Comparison of ENCODE assay signal across 25 cellular contexts in genomic region chr2:57693965-57694364, GRCh38.
DNase-seq lines count a peak whose midpoint lies in the region; ATAC-seq, FAIRE-seq and TF ChIP-seq lines count a peak whose summit lies in the region.
"Had no signal": no experiment of that assay in that cellular context is flagged by ENCODE, and none has a peak within 500 bp of the region (broad histone marks: within the 10 kb centered on the region; RNA-seq: fewer than 3 reads in every experiment).

No MANE protein-coding gene starts in this region.

- peak overlapping the region in 7 of 11 experiments; percentile 20 to 66 (median 42); a peak in 9 of 22 replicates for H3K4me2 ChIP-seq in BLaER1 treated with 17β-estradiol and CSF1 and Interleukin-3, amounts not matched to agents 10 nM and 100 nM
- H3K4me2 ChIP-seq in GM12878 (ENCODE audit: control insufficient read depth, insufficient read depth) (no peak overlapping the region), PC-3 (ENCODE audit: low read length) (no peak overlapping the region)
- H3K4me2 ChIP-seq: A549 had no signal

- in situ Hi-C loops in GM12878 (cut with MboI), result no loop called here

- ATAC-seq in GM18867 (IDR thresholded peaks at IDR 0.05; ENCODE audit: unreplicated experiment), result peak; percentile 61
- ATAC-seq in HG02798 (IDR thresholded peaks at IDR 0.05; ENCODE audit: poor library complexity, unreplicated experiment), result peak; percentile 34
- ATAC-seq in GM12878, result peak; percentile 87
- ATAC-seq in GM21367 (IDR thresholded peaks at IDR 0.05; ENCODE audit: unreplicated experiment), result no peak
- no peak for ATAC-seq in HG02610 (IDR thresholded peaks at IDR 0.05; ENCODE audit: unreplicated experiment)
- no peak for ATAC-seq in PC-3
- ATAC-seq: A549; CD8-positive, alpha-beta T cell had no signal

- H3F3A ChIP-seq in PC-3 (ENCODE audit: low read length, unreplicated experiment), result no peaks in the 10 kb centered on the region

- POLR2A ChIA-PET in GM12878 (lab: Charles Lee) (no interaction called here), PC-3 (lab: Charles Lee; ENCODE audit: unreplicated experiment) (no interaction called here)

- CTCF ChIA-PET in GM12878 (lab: Yijun Ruan, JAX), result interaction anchor here (1.1 kb wide), 1 partner anchor 11 kb away, joined by 3 read pairs; no protein-coding TSS in a partner anchor
- CTCF ChIA-PET in PC-3 (lab: Charles Lee), result no interaction called here

- no TSS peak for BruUV-seq in GM12878 (replicated peaks; lab: Mats Ljungman, UMichigan)
- BruUV-seq in PC-3 (replicated peaks; lab: Mats Ljungman, UMichigan), result no TSS peak

- peaks cover 0 to 23% (median 18%) of the 10 kb centered on the region in 10 experiments; a peak in 16 of 20 replicates for H3K4me1 ChIP-seq in BLaER1 treated with 17β-estradiol and CSF1 and Interleukin-3, amounts not matched to agents 10 nM and 100 nM
- no peaks in the 10 kb centered on the region for H3K4me1 ChIP-seq in GM12878 (ENCODE audit: control insufficient read depth, insufficient read depth, low read length)
- peaks cover 8% of the 10 kb centered on the region; the same call in 1 of the 2 replicates for H3K4me1 ChIP-seq in PC-3 (ENCODE audit: insufficient read depth, low read length)
- H3K4me1 ChIP-seq: A549, BE2C, Caco-2 had no signal

- DNase-seq in GM12878 (ENCODE audit: low read depth, low spot score) (no peak), NCI-H510A (lab: John Stamatoyannopoulos, UW) (no peak), PC-3 (no peak)
- DNase-seq: 8988T; ACHN; AML-193; BE2C; Caco-2; CD4-positive, CD25-positive, alpha-beta regulatory T cell; CD8-positive, alpha-beta T cell; DMS153; DND-41; GM23248; H7; HCEC 1CT had no signal

- no peaks in the 10 kb centered on the region for H3K27me3 ChIP-seq in BLaER1 treated with 17β-estradiol and CSF1 and Interleukin-3, amounts not matched to agents 10 nM and 100 nM
- H3K27me3 ChIP-seq in GM12878 (replicated peaks in 1 of 2; ENCODE audit: control insufficient read depth in 2 of 2, insufficient read depth in 2 of 2, low read length in 1 of 2) (no peaks in the 10 kb centered on the region), PC-3 (ENCODE audit: low read length) (no peaks in the 10 kb centered on the region)
- H3K27me3 ChIP-seq: BE2C had no signal

- H3K9me2 ChIP-seq in PC-3 (replicated peaks; ENCODE audit: low read length), result no peaks in the 10 kb centered on the region

- RAD21 ChIA-PET in GM12878 (lab: Charles Lee; ENCODE audit: unreplicated experiment), result no interaction called here

- H3K27ac ChIP-seq in BLaER1 treated with 17β-estradiol and CSF1 and Interleukin-3, amounts not matched to agents 10 nM and 100 nM, result peak overlapping the region in 4 of 11 experiments; percentile 36 to 67 (median 52); a peak in 4 of 22 replicates
- no peak overlapping the region for H3K27ac ChIP-seq in GM12878 (ENCODE audit: control insufficient read depth, insufficient read depth)
- no peak overlapping the region for H3K27ac ChIP-seq in PC-3 (ENCODE audit: low read length)
- H3K27ac ChIP-seq: A549, C4-2B, GM23248 had no signal

- no peaks in the 10 kb centered on the region for H4K20me1 ChIP-seq in BLaER1 treated with 17β-estradiol and CSF1 and Interleukin-3, amounts not matched to agents 10 nM and 100 nM
- H4K20me1 ChIP-seq in GM12878 (ENCODE audit: control insufficient read depth, insufficient read depth) (no peaks in the 10 kb centered on the region), PC-3 (ENCODE audit: low read length) (no peaks in the 10 kb centered on the region)

- no peaks in the 10 kb centered on the region for H3K36me3 ChIP-seq in BLaER1 treated with 17β-estradiol and CSF1 and Interleukin-3, amounts not matched to agents 10 nM and 100 nM
- H3K36me3 ChIP-seq in GM12878 (ENCODE audit: control insufficient read depth in 2 of 2, insufficient read depth in 2 of 2, low read length in 1 of 2) (no peaks in the 10 kb centered on the region), PC-3 (ENCODE audit: low read depth, low read length) (no peaks in the 10 kb centered on the region)
- H3K36me3 ChIP-seq: BE2C had no signal

- 21% methylated on average over 2 of the region's 2 CpGs for WGBS in GM12878 (ENCODE audit: insufficient coverage, insufficient replicate concordance, low lambda C conversion rate, missing lambda C conversion rate)

- no peaks in the 10 kb centered on the region for H3K79me2 ChIP-seq in GM12878 (ENCODE audit: control insufficient read depth, insufficient read depth, low read length)
- no peaks in the 10 kb centered on the region for H3K79me2 ChIP-seq in PC-3 (ENCODE audit: low read length)

- H3K9me3 ChIP-seq in BLaER1 treated with 17β-estradiol and CSF1 and Interleukin-3, amounts not matched to agents 10 nM and 100 nM (replicated peaks in 1 of 11), result peaks cover 6 to 32% (median 29%) of the 10 kb centered on the region in 11 experiments
- H3K9me3 ChIP-seq in GM12878 (replicated peaks; ENCODE audit: control insufficient read depth, insufficient read depth, low read length) (no peaks in the 10 kb centered on the region), PC-3 (ENCODE audit: low read length) (0 out of 2 replicates have a peak, but pooled peaks cover 4% of the 10 kb centered on the region)
- H3K9me3 ChIP-seq: BE2C had no signal

- no peak for TF ChIP-seq CTCF in GM12878 (IDR thresholded peaks at IDR 0.05 in 2 of 3, conservative IDR thresholded peaks at IDR 0.05 in 1 of 3; ENCODE audit: control insufficient read depth in 2 of 3, extremely low read depth in 1 of 3, insufficient read depth in 1 of 3, low read depth in 3 of 3, low read length in 3 of 3)
- no peak for TF ChIP-seq CTCF in PC-3 (conservative IDR thresholded peaks at IDR 0.05; ENCODE audit: low read depth, low read length)

- SMC1A ChIA-PET in GM12878 (lab: Charles Lee; ENCODE audit: uncharacterized antibody, unreplicated experiment), result interaction anchor here (0.7 to 1.3 kb wide), 5 partner anchors 13 to 141 kb away, joined by 3 to 7 read pairs (median 3); no protein-coding TSS in a partner anchor

- intact Hi-C loops in GM12878 (cut with micrococcal nuclease; ENCODE audit: unreplicated experiment) (no loop called here), PC-3 (cut with micrococcal nuclease) (no loop called here)

- no peak for TF ChIP-seq EP300 in GM12878 (IDR thresholded peaks at IDR 0.05; ENCODE audit: borderline replicate concordance in 1 of 2, control insufficient read depth in 1 of 2, low read depth in 2 of 2, low read length in 2 of 2)

- no peak overlapping the region for H3K4me3 ChIP-seq in BLaER1 treated with 17β-estradiol and CSF1 and Interleukin-3, amounts not matched to agents 10 nM and 100 nM
- H3K4me3 ChIP-seq in GM12878 (no peak overlapping the region), PC-3 (ENCODE audit: low read length) (no peak overlapping the region)
- H3K4me3 ChIP-seq: A549, GM23248 had no signal

- H2AFZ ChIP-seq in GM12878 (ENCODE audit: control insufficient read depth, low read depth, low read length) (no peak overlapping the region), PC-3 (ENCODE audit: low read length) (no peak overlapping the region)
- H2AFZ ChIP-seq: GM23248 had no signal

- TF ChIP-seq POLR2A in GM12878 (IDR thresholded peaks at IDR 0.05; ENCODE audit: low read depth, low read length), result no peak

- FAIRE-seq in GM12878 (lab: Jason Lieb, UNC), result no peak
- FAIRE-seq: G401.6, GM12892, H1 had no signal

- no peak for TF ChIP-seq RAD21 in GM12878 (IDR thresholded peaks at IDR 0.05; ENCODE audit: insufficient read depth, low read depth, low read length)

- no peak overlapping the region; a peak in 1 of 22 replicates for H3K9ac ChIP-seq in BLaER1 treated with 17β-estradiol and CSF1 and Interleukin-3, amounts not matched to agents 10 nM and 100 nM
- H3K9ac ChIP-seq in GM12878 (ENCODE audit: control insufficient read depth, insufficient read depth, low read length) (no peak overlapping the region), PC-3 (ENCODE audit: low read length) (no peak overlapping the region)
- H3K9ac ChIP-seq: GM23248 had no signal

TF ChIP-seq in GM12878, 131 proteins besides CTCF, POLR2A, EP300 and RAD21 (continues in another document):
- TF ChIP-seq ATF7 (IDR thresholded peaks at IDR 0.05; ENCODE audit: low read depth) (peak; percentile 59; the same call in 1 of the 2 replicates), MXI1 (IDR thresholded peaks at IDR 0.05; ENCODE audit: low read depth, low read length) (no peak), FOXK2 (IDR thresholded peaks at IDR 0.05) (no peak), NR2C1 (IDR thresholded peaks at IDR 0.05) (no peak), PKNOX1 (IDR thresholded peaks at IDR 0.05) (0 out of 2 replicates have a peak, but pooled peaks have one; percentile 33), MTA2 (IDR thresholded peaks at IDR 0.05; ENCODE audit: low read depth) (peak; percentile 75; the same call in 1 of the 2 replicates), ZNF24 (IDR thresholded peaks at IDR 0.05) (peak; percentile 45; the same call in 1 of the 2 replicates), ZZZ3 (IDR thresholded peaks at IDR 0.05; ENCODE audit: control insufficient read depth, insufficient read length, low read depth) (no peak), ELK1 (IDR thresholded peaks at IDR 0.05; ENCODE audit: low read depth, low read length) (no peak), SIX5 (IDR thresholded peaks at IDR 0.05; ENCODE audit: low read depth, low read length, severe bottlenecking) (no peak), TARDBP (IDR thresholded peaks at IDR 0.05; ENCODE audit: borderline replicate concordance) (no peak), HDAC6 (IDR thresholded peaks at IDR 0.05; ENCODE audit: unreplicated experiment) (no peak), HDGF (IDR thresholded peaks at IDR 0.05) (no peak), CBX3 (IDR thresholded peaks at IDR 0.05; ENCODE audit: borderline replicate concordance, low read depth) (no peak), DPF2 (IDR thresholded peaks at IDR 0.05) (no peak), BCL11A (IDR thresholded peaks at IDR 0.05; ENCODE audit: low read depth, low read length) (no peak)

Comparison
In these comparisons a context has a peak if more than half of its experiments do, and no peak if none do; other contexts are left out.
1. H3K4me2 ChIP-seq: peak in BLaER1 treated with 17β-estradiol and CSF1 and Interleukin-3, amounts not matched to agents 10 nM and 100 nM (7 of 11); none in GM12878 (single experiment) and PC-3 (single experiment).
2. ATAC-seq: peak in GM18867 (single experiment), HG02798 (single experiment) and GM12878 (single experiment); none in GM21367 (single experiment), HG02610 (single experiment) and PC-3 (single experiment).